24 cellular contexts compared by ENCODE assay signal in the genomic region with DNA sequence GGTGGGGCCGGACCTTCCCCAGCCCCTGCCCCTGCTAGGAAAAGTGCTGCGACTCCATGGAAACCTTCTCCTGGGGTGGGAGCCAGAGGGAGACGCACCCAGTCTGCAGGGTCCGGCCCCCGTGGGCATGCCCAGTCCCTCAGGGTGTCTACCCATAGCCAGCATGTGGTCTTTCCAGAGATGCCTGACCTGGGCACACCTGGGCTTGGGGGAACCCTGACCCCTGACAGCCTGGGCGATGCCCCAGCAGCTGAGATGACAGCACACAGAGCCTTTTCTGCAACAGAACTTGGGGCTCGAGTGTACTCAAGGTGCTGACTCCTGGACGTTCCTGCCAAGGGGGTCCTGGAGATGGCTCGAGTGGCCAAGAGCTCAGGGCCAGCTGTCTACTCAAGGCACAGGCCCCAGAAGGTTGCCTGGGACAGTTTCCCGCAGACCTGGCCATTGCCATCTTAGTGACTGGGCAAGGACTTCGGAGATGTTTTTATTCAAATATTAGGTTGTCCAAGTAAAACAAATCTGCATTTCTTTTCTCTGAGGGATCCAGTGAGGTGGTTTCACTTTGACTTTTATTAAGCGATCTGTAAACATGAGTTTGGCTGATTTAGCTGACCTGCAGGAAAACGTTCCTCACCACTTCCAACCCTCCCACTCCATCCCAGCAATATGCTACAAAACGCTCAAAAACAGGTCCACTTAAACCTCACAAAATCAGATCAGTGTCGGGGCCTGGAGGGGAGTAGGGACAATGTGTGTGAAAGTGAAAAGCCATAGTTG.
"Had no signal": no experiment of that assay in that cellular context is flagged by ENCODE, and none has a peak within 500 bp of the region (broad histone marks: within the 10 kb centered on the region; RNA-seq: fewer than 3 reads in every experiment).

No MANE protein-coding gene starts in this region.

- H3K36me3 ChIP-seq: upper lobe of left lung, WERI-Rb-1 had no signal

- H3K4me3 Mint-ChIP-seq: activated CD4-positive, alpha-beta T cell treated with anti-CD3 and anti-CD28 coated beads, Interleukin-2, amount 10 ng/mL, durations not matched to agents 7 days and 5 days; activated CD8-positive, alpha-beta memory T cell treated with anti-CD3 and anti-CD28 coated beads, Interleukin-2, amount 10 ng/mL, durations not matched to agents 7 days and 5 days; activated CD8-positive, alpha-beta T cell treated with anti-CD3 and anti-CD28 coated beads for 36 hours; activated naive CD4-positive, alpha-beta T cell treated with anti-CD3 and anti-CD28 coated beads, Interleukin-2, amount 10 ng/mL, durations not matched to agents 7 days and 5 days; brain; memory B cell; neural crest cell; T-helper 2 cell treated with Interferon-gamma antibody and Interleukin-4, amounts not matched to agents 5 μg/mL and 100 μg/mL, for 36 hours had no signal

- H3K27me3 Mint-ChIP-seq: activated CD4-positive, alpha-beta T cell treated with anti-CD3 and anti-CD28 coated beads, Interleukin-2, amount 10 ng/mL, durations not matched to agents 7 days and 5 days; activated CD8-positive, alpha-beta memory T cell treated with anti-CD3 and anti-CD28 coated beads, Interleukin-2, amount 10 ng/mL, durations not matched to agents 7 days and 5 days; activated CD8-positive, alpha-beta T cell treated with anti-CD3 and anti-CD28 coated beads for 36 hours; activated naive CD4-positive, alpha-beta T cell treated with anti-CD3 and anti-CD28 coated beads, Interleukin-2, amount 10 ng/mL, durations not matched to agents 7 days and 5 days; brain; memory B cell had no signal

- H3K9me3 ChIP-seq: mucosa of descending colon, upper lobe of left lung had no signal

- H3K4me1 Mint-ChIP-seq: activated CD4-positive, alpha-beta T cell treated with anti-CD3 and anti-CD28 coated beads, Interleukin-2, amount 10 ng/mL, durations not matched to agents 7 days and 5 days; activated CD8-positive, alpha-beta memory T cell treated with anti-CD3 and anti-CD28 coated beads, Interleukin-2, amount 10 ng/mL, durations not matched to agents 7 days and 5 days had no signal

- H3K27me3 ChIP-seq: upper lobe of left lung had no signal

- H3K4me3 ChIP-seq: mucosa of descending colon, upper lobe of left lung had no signal

- H3K27ac Mint-ChIP-seq: activated CD4-positive, alpha-beta T cell treated with anti-CD3 and anti-CD28 coated beads, Interleukin-2, amount 10 ng/mL, durations not matched to agents 7 days and 5 days; activated CD8-positive, alpha-beta memory T cell treated with anti-CD3 and anti-CD28 coated beads, Interleukin-2, amount 10 ng/mL, durations not matched to agents 7 days and 5 days; activated CD8-positive, alpha-beta T cell treated with anti-CD3 and anti-CD28 coated beads for 36 hours; activated naive CD4-positive, alpha-beta T cell treated with anti-CD3 and anti-CD28 coated beads, Interleukin-2, amount 10 ng/mL, durations not matched to agents 7 days and 5 days; brain; memory B cell; T-helper 2 cell treated with Interferon-gamma antibody and Interleukin-4, amounts not matched to agents 5 μg/mL and 100 μg/mL, for 36 hours had no signal

- H3K4me1 ChIP-seq: upper lobe of left lung had no signal

- DNase-seq: activated CD4-positive, alpha-beta T cell treated with anti-CD3 and anti-CD28 coated beads, Interleukin-2, amount 10 ng/mL, durations not matched to agents 7 days and 5 days; activated CD4-positive, CD25-positive, alpha-beta regulatory T cell treated with anti-CD3 and anti-CD28 coated beads, Interleukin-2, amount 50 U/mL, for 72 hours; activated CD8-positive, alpha-beta memory T cell treated with anti-CD3 and anti-CD28 coated beads, Interleukin-2, amount 10 ng/mL, durations not matched to agents 7 days and 5 days; activated CD8-positive, alpha-beta T cell treated with anti-CD3 and anti-CD28 coated beads for 36 hours; activated effector memory CD4-positive, alpha-beta T cell treated with anti-CD3 and anti-CD28 coated beads, Interleukin-2, amount 50 U/mL, for 16 hours; activated naive CD4-positive, alpha-beta T cell treated with anti-CD3 and anti-CD28 coated beads, Interleukin-2, amount 10 ng/mL, durations not matched to agents 7 days and 5 days; activated T-cell treated with anti-CD3 and anti-CD28 coated beads for 4 hours; amygdala; dermis blood vessel endothelial cell; effector CD8-positive, alpha-beta T cell; erythroblast; foreskin melanocyte; hypothalamus; mucosa of descending colon; right cardiac atrium; stimulated activated CD4-positive, alpha-beta T cell treated with anti-CD3 and anti-CD28 coated beads, Interleukin-12 subunit alpha, Interleukin-12 subunit beta, amount 100 ng/mL, for 4 hours; stimulated activated CD4-positive, alpha-beta T cell treated with anti-CD3 and anti-CD28 coated beads, Interleukin-4, amount 100 ng/mL, for 4 hours; stimulated activated naive CD8-positive, alpha-beta T cell treated with anti-CD3 and anti-CD28 coated beads, Interleukin-15, Interleukin-2, amounts not matched to agents 100 U/mL and 50 U/mL, for 24 hours; WERI-Rb-1 had no signal

- H3K27ac ChIP-seq: upper lobe of left lung, WERI-Rb-1 had no signal

- H3K9me3 Mint-ChIP-seq: T-helper 2 cell treated with Interferon-gamma antibody and Interleukin-4, amounts not matched to agents 5 μg/mL and 100 μg/mL, for 36 hours had no signal
